ENCODE assay signal across 1 cellular context in the genomic region with DNA sequence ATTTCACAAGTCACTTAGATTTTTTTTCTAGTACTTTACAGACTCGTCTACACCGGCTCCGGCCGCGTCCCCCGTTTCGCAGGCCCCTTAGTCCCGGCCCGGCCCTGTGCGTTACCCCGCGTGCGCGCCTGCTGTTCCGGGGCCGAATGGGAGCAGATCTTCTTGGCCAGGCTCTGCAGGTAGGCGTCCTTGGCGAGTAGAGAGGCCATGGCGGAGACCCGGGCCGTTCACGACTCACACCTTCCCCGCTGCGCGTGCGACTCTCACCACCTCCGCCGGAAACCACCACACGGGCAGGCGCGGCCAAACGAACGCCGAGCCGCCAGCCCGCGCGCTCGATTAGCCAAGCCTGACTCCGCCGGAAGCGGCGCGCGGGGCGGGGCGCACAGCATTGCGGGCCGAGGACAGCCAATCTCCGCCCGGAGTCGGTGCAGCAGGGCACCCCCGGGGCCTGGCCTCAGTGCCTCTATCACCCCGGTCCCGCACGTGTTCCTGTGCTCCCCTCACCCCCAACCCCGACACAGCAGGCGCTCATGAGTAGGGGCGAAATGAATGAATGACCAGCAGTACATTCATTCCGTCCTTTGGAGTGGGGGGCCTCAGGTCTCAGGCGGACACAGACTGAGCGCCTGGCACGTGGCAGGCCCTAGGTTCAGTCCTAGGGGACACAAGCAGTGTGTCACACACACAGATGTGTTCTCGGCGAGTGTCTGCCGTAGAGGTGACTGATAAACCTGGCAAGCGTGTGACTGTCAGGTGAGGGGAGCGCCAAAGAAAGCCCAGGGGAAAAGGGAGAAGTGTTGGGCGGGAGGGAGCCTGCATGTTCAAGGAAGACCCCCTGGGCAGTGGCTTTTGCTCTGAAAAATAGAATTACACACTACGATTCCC.
TF ChIP-seq lines count a peak whose summit lies in the region.

SURF6 (minus strand) TSS at position 265 of the 888 bp plus-strand sequence; CDS start at position 209, 56 bp downstream.

TF ChIP-seq in WTC11, 78 proteins besides CTCF, POLR2A, EP300 and RAD21 (continued from another document and continues in another):
- TF ChIP-seq, protein P1, sequence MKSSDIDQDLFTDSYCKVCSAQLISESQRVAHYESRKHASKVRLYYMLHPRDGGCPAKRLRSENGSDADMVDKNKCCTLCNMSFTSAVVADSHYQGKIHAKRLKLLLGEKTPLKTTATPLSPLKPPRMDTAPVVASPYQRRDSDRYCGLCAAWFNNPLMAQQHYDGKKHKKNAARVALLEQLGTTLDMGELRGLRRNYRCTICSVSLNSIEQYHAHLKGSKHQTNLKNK (CRISPR knock-in tag; IDR thresholded peaks at IDR 0.05), result no peak
- TF ChIP-seq, protein P2, sequence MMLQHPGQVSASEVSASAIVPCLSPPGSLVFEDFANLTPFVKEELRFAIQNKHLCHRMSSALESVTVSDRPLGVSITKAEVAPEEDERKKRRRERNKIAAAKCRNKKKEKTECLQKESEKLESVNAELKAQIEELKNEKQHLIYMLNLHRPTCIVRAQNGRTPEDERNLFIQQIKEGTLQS (CRISPR knock-in tag; conservative IDR thresholded peaks at IDR 0.05), result no peak
- TF ChIP-seq JUN (CRISPR knock-in tag; IDR thresholded peaks at IDR 0.05) (peak; percentile 71; the same call in 1 of the 2 replicates), FOXJ3 (CRISPR knock-in tag; IDR thresholded peaks at IDR 0.05; ENCODE audit: borderline replicate concordance) (no peak), ESRRA (CRISPR knock-in tag; IDR thresholded peaks at IDR 0.05; ENCODE audit: borderline replicate concordance) (peak; percentile 91; the same call in 1 of the 2 replicates), ZNF121 (CRISPR knock-in tag; IDR thresholded peaks at IDR 0.05) (no peak), ZNF317 (CRISPR knock-in tag; IDR thresholded peaks at IDR 0.05; ENCODE audit: borderline replicate concordance, low read depth) (no peak), SP1 (CRISPR knock-in tag; conservative IDR thresholded peaks at IDR 0.05) (peak; percentile 98), RORB (CRISPR knock-in tag; IDR thresholded peaks at IDR 0.05) (no peak), GRHL2 (CRISPR knock-in tag; IDR thresholded peaks at IDR 0.05; ENCODE audit: insufficient replicate concordance, severe bottlenecking) (no peak), NFYB (CRISPR knock-in tag; conservative IDR thresholded peaks at IDR 0.05; ENCODE audit: low read depth) (peak; percentile 38; the same call in 1 of the 2 replicates), GTF2I (CRISPR knock-in tag; conservative IDR thresholded peaks at IDR 0.05) (no peak), NR3C1 (CRISPR knock-in tag; conservative IDR thresholded peaks at IDR 0.05; ENCODE audit: low read depth) (peak; percentile 83; the same call in 1 of the 2 replicates), ZNF138 (CRISPR knock-in tag; conservative IDR thresholded peaks at IDR 0.05) (peak; percentile 94; the same call in 1 of the 2 replicates), ZNF532 (CRISPR knock-in tag; IDR thresholded peaks at IDR 0.05; ENCODE audit: borderline replicate concordance) (no peak), USF1 (CRISPR knock-in tag; IDR thresholded peaks at IDR 0.05) (peak; percentile 75; the same call in 1 of the 2 replicates), CREM (CRISPR knock-in tag; IDR thresholded peaks at IDR 0.05) (peak; percentile 70), ZNF219 (CRISPR knock-in tag; IDR thresholded peaks at IDR 0.05; ENCODE audit: borderline replicate concordance) (no peak; the same call in 1 of the 2 replicates), NFATC4 (CRISPR knock-in tag; IDR thresholded peaks at IDR 0.05) (no peak; the same call in 1 of the 2 replicates), TEAD1 (CRISPR knock-in tag; IDR thresholded peaks at IDR 0.05) (peak; percentile 97), ATF1 (CRISPR knock-in tag; IDR thresholded peaks at IDR 0.05) (0 out of 2 replicates have a peak, but pooled peaks have one; percentile 65), MXD4 (CRISPR knock-in tag; IDR thresholded peaks at IDR 0.05; ENCODE audit: borderline replicate concordance) (no peak), CDX4 (CRISPR knock-in tag; IDR thresholded peaks at IDR 0.05; ENCODE audit: borderline replicate concordance) (no peak), EMX1 (CRISPR knock-in tag; IDR thresholded peaks at IDR 0.05) (peak; percentile 41; the same call in 1 of the 2 replicates), NR1H2 (CRISPR knock-in tag; IDR thresholded peaks at IDR 0.05) (no peak), FOXK1 (CRISPR knock-in tag; IDR thresholded peaks at IDR 0.05) (peak; percentile 97), E2F1 (CRISPR knock-in tag; IDR thresholded peaks at IDR 0.05) (no peak), CBFB (CRISPR knock-in tag; IDR thresholded peaks at IDR 0.05; ENCODE audit: low read depth) (peak; percentile 97; the same call in 1 of the 2 replicates), ELF4 (CRISPR knock-in tag; IDR thresholded peaks at IDR 0.05; ENCODE audit: low read depth) (0 out of 2 replicates have a peak, but pooled peaks have one; percentile 31), MYBL2 (CRISPR knock-in tag; IDR thresholded peaks at IDR 0.05) (peak; percentile 86; the same call in 1 of the 2 replicates)
- TF ChIP-seq, protein P3, sequence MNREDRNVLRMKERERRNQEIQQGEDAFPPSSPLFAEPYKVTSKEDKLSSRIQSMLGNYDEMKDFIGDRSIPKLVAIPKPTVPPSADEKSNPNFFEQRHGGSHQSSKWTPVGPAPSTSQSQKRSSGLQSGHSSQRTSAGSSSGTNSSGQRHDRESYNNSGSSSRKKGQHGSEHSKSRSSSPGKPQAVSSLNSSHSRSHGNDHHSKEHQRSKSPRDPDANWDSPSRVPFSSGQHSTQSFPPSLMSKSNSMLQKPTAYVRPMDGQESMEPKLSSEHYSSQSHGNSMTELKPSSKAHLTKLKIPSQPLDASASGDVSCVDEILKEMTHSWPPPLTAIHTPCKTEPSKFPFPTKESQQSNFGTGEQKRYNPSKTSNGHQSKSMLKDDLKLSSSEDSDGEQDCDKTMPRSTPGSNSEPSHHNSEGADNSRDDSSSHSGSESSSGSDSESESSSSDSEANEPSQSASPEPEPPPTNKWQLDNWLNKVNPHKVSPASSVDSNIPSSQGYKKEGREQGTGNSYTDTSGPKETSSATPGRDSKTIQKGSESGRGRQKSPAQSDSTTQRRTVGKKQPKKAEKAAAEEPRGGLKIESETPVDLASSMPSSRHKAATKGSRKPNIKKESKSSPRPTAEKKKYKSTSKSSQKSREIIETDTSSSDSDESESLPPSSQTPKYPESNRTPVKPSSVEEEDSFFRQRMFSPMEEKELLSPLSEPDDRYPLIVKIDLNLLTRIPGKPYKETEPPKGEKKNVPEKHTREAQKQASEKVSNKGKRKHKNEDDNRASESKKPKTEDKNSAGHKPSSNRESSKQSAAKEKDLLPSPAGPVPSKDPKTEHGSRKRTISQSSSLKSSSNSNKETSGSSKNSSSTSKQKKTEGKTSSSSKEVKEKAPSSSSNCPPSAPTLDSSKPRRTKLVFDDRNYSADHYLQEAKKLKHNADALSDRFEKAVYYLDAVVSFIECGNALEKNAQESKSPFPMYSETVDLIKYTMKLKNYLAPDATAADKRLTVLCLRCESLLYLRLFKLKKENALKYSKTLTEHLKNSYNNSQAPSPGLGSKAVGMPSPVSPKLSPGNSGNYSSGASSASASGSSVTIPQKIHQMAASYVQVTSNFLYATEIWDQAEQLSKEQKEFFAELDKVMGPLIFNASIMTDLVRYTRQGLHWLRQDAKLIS (CRISPR knock-in tag; IDR thresholded peaks at IDR 0.05; ENCODE audit: borderline replicate concordance), result peak; percentile 95
- TF ChIP-seq, protein P4, sequence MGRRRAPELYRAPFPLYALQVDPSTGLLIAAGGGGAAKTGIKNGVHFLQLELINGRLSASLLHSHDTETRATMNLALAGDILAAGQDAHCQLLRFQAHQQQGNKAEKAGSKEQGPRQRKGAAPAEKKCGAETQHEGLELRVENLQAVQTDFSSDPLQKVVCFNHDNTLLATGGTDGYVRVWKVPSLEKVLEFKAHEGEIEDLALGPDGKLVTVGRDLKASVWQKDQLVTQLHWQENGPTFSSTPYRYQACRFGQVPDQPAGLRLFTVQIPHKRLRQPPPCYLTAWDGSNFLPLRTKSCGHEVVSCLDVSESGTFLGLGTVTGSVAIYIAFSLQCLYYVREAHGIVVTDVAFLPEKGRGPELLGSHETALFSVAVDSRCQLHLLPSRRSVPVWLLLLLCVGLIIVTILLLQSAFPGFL (CRISPR knock-in tag; IDR thresholded peaks at IDR 0.05; ENCODE audit: borderline replicate concordance), result no peak
- TF ChIP-seq, protein P5, sequence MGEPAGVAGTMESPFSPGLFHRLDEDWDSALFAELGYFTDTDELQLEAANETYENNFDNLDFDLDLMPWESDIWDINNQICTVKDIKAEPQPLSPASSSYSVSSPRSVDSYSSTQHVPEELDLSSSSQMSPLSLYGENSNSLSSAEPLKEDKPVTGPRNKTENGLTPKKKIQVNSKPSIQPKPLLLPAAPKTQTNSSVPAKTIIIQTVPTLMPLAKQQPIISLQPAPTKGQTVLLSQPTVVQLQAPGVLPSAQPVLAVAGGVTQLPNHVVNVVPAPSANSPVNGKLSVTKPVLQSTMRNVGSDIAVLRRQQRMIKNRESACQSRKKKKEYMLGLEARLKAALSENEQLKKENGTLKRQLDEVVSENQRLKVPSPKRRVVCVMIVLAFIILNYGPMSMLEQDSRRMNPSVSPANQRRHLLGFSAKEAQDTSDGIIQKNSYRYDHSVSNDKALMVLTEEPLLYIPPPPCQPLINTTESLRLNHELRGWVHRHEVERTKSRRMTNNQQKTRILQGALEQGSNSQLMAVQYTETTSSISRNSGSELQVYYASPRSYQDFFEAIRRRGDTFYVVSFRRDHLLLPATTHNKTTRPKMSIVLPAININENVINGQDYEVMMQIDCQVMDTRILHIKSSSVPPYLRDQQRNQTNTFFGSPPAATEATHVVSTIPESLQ (CRISPR knock-in tag; IDR thresholded peaks at IDR 0.05), result no peak
- TF ChIP-seq, protein P6, sequence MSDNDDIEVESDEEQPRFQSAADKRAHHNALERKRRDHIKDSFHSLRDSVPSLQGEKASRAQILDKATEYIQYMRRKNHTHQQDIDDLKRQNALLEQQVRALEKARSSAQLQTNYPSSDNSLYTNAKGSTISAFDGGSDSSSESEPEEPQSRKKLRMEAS (CRISPR knock-in tag; IDR thresholded peaks at IDR 0.05), result peak; percentile 98
- TF ChIP-seq, protein P7, sequence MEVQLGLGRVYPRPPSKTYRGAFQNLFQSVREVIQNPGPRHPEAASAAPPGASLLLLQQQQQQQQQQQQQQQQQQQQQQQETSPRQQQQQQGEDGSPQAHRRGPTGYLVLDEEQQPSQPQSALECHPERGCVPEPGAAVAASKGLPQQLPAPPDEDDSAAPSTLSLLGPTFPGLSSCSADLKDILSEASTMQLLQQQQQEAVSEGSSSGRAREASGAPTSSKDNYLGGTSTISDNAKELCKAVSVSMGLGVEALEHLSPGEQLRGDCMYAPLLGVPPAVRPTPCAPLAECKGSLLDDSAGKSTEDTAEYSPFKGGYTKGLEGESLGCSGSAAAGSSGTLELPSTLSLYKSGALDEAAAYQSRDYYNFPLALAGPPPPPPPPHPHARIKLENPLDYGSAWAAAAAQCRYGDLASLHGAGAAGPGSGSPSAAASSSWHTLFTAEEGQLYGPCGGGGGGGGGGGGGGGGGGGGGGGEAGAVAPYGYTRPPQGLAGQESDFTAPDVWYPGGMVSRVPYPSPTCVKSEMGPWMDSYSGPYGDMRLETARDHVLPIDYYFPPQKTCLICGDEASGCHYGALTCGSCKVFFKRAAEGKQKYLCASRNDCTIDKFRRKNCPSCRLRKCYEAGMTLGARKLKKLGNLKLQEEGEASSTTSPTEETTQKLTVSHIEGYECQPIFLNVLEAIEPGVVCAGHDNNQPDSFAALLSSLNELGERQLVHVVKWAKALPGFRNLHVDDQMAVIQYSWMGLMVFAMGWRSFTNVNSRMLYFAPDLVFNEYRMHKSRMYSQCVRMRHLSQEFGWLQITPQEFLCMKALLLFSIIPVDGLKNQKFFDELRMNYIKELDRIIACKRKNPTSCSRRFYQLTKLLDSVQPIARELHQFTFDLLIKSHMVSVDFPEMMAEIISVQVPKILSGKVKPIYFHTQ (CRISPR knock-in tag; IDR thresholded peaks at IDR 0.05), result no peak
